9 cellular contexts compared by ENCODE assay signal in genomic region chr2:68121873-68122679, GRCh38. TPM values are rescaled to one million over a fixed set of nuclear protein-coding genes. Genes with fewer than 3 reads are reported as not detected.
DNase-seq lines count a peak whose midpoint lies in the region; ATAC-seq and TF ChIP-seq lines count a peak whose summit lies in the region.
"Had no signal": no experiment of that assay in that cellular context is flagged by ENCODE, and none has a peak within 500 bp of the region (broad histone marks: within the 10 kb centered on the region; RNA-seq: fewer than 3 reads in every experiment).

No MANE protein-coding gene starts in this region.

- H3K4me1 ChIP-seq in MM.1S (ENCODE audit: low read length) (peaks cover 9% of the 10 kb centered on the region), heart left ventricle (peaks cover 0 to 13% (median 3%) of the 10 kb centered on the region in 12 donors)

- H3K4me3 Mint-ChIP-seq in activated naive CD8-positive, alpha-beta T cell treated with anti-CD3 and anti-CD28 coated beads, Interleukin-2, amount 50 U/mL, for 24 hours = no peak overlapping the region

- no peaks in the 10 kb centered on the region for H3K9me2 ChIP-seq in MM.1S (replicated peaks; ENCODE audit: insufficient read depth, low read length)

- H3K36me3 ChIP-seq in MM.1S (replicated peaks; ENCODE audit: insufficient read depth, low read length) (no peaks in the 10 kb centered on the region), heart left ventricle (no peaks in the 10 kb centered on the region)

- H3K27me3 ChIP-seq in MM.1S (replicated peaks; ENCODE audit: insufficient read depth, low read length) = no peaks in the 10 kb centered on the region
- no peaks in the 10 kb centered on the region for H3K27me3 ChIP-seq in heart left ventricle

- H3K27me3 Mint-ChIP-seq in activated naive CD8-positive, alpha-beta T cell treated with anti-CD3 and anti-CD28 coated beads, Interleukin-2, amount 50 U/mL, for 24 hours = no peaks in the 10 kb centered on the region

- peak overlapping the region; percentile 23 for H3K4me3 ChIP-seq in MM.1S (ENCODE audit: low read length)
- no peak overlapping the region for H3K4me3 ChIP-seq in heart left ventricle
- H3K4me3 ChIP-seq: skin epidermis had no signal

- H4K20me1 ChIP-seq in MM.1S (ENCODE audit: insufficient read depth, low read length) = no peaks in the 10 kb centered on the region

- H3K9me3 ChIP-seq in MM.1S (replicated peaks; ENCODE audit: insufficient read depth, low read length) (no peaks in the 10 kb centered on the region), heart left ventricle (no peaks in the 10 kb centered on the region)

- H3K4me1 Mint-ChIP-seq in activated naive CD8-positive, alpha-beta T cell treated with anti-CD3 and anti-CD28 coated beads, Interleukin-2, amount 50 U/mL, for 24 hours = peaks cover 9% of the 10 kb centered on the region

- peak overlapping the region; percentile 34; the same call in 1 of the 2 replicates for H3K9ac ChIP-seq in MM.1S (ENCODE audit: low read length)

- H3K9me3 Mint-ChIP-seq in activated naive CD8-positive, alpha-beta T cell treated with anti-CD3 and anti-CD28 coated beads, Interleukin-2, amount 50 U/mL, for 24 hours = no peaks in the 10 kb centered on the region

- intact Hi-C loops in heart left ventricle (cut with DNase I) = loop anchor here (1.0 to 10.0 kb wide), 14 partner anchors 73 to 320 kb away; partner anchors contain the start of gene PPP3R1 (in 3 of the 10)

- H3K27ac Mint-ChIP-seq in activated naive CD8-positive, alpha-beta T cell treated with anti-CD3 and anti-CD28 coated beads, Interleukin-2, amount 50 U/mL, for 24 hours = no peak overlapping the region

- H3F3A ChIP-seq in MM.1S (ENCODE audit: insufficient read depth, low read length) = peaks cover 16% of the 10 kb centered on the region

- peak overlapping the region; percentile 79 for H3K4me2 ChIP-seq in MM.1S (ENCODE audit: low read depth, low read length)

- no peaks in the 10 kb centered on the region for H3K36me3 Mint-ChIP-seq in activated naive CD8-positive, alpha-beta T cell treated with anti-CD3 and anti-CD28 coated beads, Interleukin-2, amount 50 U/mL, for 24 hours (ENCODE audit: low read depth)

- H3K79me2 ChIP-seq in MM.1S (ENCODE audit: low read length) = no peaks in the 10 kb centered on the region

- H3K27ac ChIP-seq in MM.1S (ENCODE audit: low read length) (peak overlapping the region; percentile 84; the same call in 1 of the 2 replicates), heart left ventricle (no peak overlapping the region)

- peak; percentile 86 for DNase-seq in ELR (ENCODE audit: low read depth)
- peak; percentile 76 for DNase-seq in MM.1S
- DNase-seq in SKM-1 treated with dmso at 0.1 percent for 144 hours (lab: John Stamatoyannopoulos, UW; ENCODE audit: unreplicated experiment) = peak; percentile 42
- DNase-seq in activated naive CD8-positive, alpha-beta T cell treated with anti-CD3 and anti-CD28 coated beads, Interleukin-2, amount 50 U/mL, for 24 hours = peak; percentile 81
- peak; percentile 80 to 92 (median 85) for DNase-seq in heart left ventricle
- DNase-seq in renal cortical epithelial cell (ENCODE audit: low read depth) = peak; percentile 73

- TF ChIP-seq CTCF in MM.1S (IDR thresholded peaks at IDR 0.05; ENCODE audit: low read length) (peak; percentile 98), heart left ventricle (IDR thresholded peaks at IDR 0.05) (peak; percentile 91 to 98 (median 97))

- 43 to 48% (median 47%) methylated on average over 16 of the region's 16 CpGs for WGBS in heart left ventricle, 4 donors

- peak overlapping the region; percentile 40; the same call in 1 of the 2 replicates for H2AFZ ChIP-seq in MM.1S (ENCODE audit: low read length)

- peak; percentile 49 for ATAC-seq in activated naive CD8-positive, alpha-beta T cell treated with anti-CD3 and anti-CD28 coated beads, Interleukin-2, amount 50 U/mL, for 24 hours
- ATAC-seq in heart left ventricle = peak; percentile 33 to 79 (median 76)
- ATAC-seq in GM21619 (IDR thresholded peaks at IDR 0.05; ENCODE audit: unreplicated experiment) = no peak
- ATAC-seq in HG02884 (IDR thresholded peaks at IDR 0.05; ENCODE audit: unreplicated experiment) = no peak

- TF ChIP-seq POLR2A in heart left ventricle (IDR thresholded peaks at IDR 0.05) = no peak

RNA-seq across cellular contexts. Expression of gene PNO1, which starts 35.6 kb away (rescaled TPM):
- total RNA-seq in heart left ventricle (10 to 100 TPM in 3 of 9 donors, 1 to 10 TPM in 6; 6.6 to 11.3 (median 8.8) TPM), renal cortical epithelial cell (12.8 and 19.8 TPM in 2 replicates)
- polyA plus RNA-seq in heart left ventricle = 10 to 100 TPM in 1 of 2 donors, 1 to 10 TPM in 1; 4.5 to 20.1 TPM

RNA-seq across cellular contexts. Expression of gene C1D, which starts 59.3 kb away (rescaled TPM):
- total RNA-seq in heart left ventricle (10 to 100 TPM; 12.5 to 36.6 (median 16.9) TPM), renal cortical epithelial cell (23.3 and 49.5 TPM in 2 replicates)
- polyA plus RNA-seq in heart left ventricle = 10 to 100 TPM in 1 of 2 donors, 1 to 10 TPM in 1; 7.9 to 40.4 TPM

Comparison
In these comparisons a context has a peak if more than half of its experiments do, and no peak if none do; other contexts are left out.
1. ATAC-seq: peak in activated naive CD8-positive, alpha-beta T cell treated with anti-CD3 and anti-CD28 coated beads, Interleukin-2, amount 50 U/mL, for 24 hours (single experiment) and heart left ventricle (4 of 4); none in GM21619 (single experiment) and HG02884 (single experiment).
2. Peak in every context shown above with its lines, with median percentiles within 50 percentile points of each other: DNase-seq.